ENCODE assay signal across 8 cellular contexts in the genomic region with DNA sequence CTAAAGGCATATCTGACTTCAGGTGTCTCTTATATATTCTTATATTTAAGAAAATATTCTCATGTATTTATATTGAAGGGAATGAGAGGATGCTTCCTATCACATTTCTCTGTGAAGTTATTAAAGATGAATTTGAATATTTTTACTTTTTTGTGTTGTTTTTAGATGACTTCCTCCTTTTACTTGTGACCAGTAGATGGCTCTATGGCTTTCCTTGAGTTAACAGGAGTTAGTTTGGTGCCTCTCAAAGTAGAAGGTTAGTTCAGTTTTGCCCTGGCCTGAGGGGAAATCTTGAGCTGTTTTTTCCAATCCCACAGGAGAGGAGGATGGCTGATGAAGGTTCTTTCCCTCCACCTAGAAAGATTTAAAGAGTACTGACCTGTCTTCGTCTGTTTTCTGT.
DNase-seq lines count a peak whose midpoint lies in the region; ATAC-seq and TF ChIP-seq lines count a peak whose summit lies in the region.

No MANE protein-coding gene starts in this region.

- H3K36me3 ChIP-seq in GM06990 (ENCODE audit: control insufficient read depth, insufficient read depth, low read length) (no peaks in the 10 kb centered on the region), WERI-Rb-1 (no peaks in the 10 kb centered on the region)

- H3K9me3 ChIP-seq in WERI-Rb-1 (ENCODE audit: severe bottlenecking): no peaks in the 10 kb centered on the region

- H3K4me3 ChIP-seq in GM06990 (replicated peaks; ENCODE audit: low read depth, low read length) (no peak overlapping the region), WERI-Rb-1 (ENCODE audit: low read depth, low read length) (no peak overlapping the region)

- ATAC-seq in HG03439 (IDR thresholded peaks at IDR 0.05; ENCODE audit: unreplicated experiment): no peak

- H3K27ac ChIP-seq in WERI-Rb-1: no peak overlapping the region

- H3K27me3 ChIP-seq in GM06990 (replicated peaks; ENCODE audit: control insufficient read depth, insufficient read depth, low read length) (no peaks in the 10 kb centered on the region), WERI-Rb-1 (ENCODE audit: insufficient read depth, low read depth, severe bottlenecking) (no peaks in the 10 kb centered on the region)

- no peak for DNase-seq in GM06990 (ENCODE audit: extremely low read depth, insufficient read length)
- DNase-seq in LHCN-M2 (ENCODE audit: low read depth): peak; percentile 34
- DNase-seq in WERI-Rb-1: no peak
- peak; percentile 21 to 23 for DNase-seq in lung microvascular endothelial cell (ENCODE audit: low read depth in 2 of 2)
- no peak for DNase-seq in medulla oblongata (ENCODE audit: extremely low spot score)
- DNase-seq in activated T-cell treated with anti-CD3 and anti-CD28 coated beads, Interleukin-2, amount 50 U/mL, for 1 hour: no peak
- DNase-seq in stimulated activated CD4-positive, alpha-beta T cell treated with anti-CD3 and anti-CD28 coated beads, Interleukin-4, amount 100 ng/mL, for 1 hour: no peak

- TF ChIP-seq CTCF in GM06990 (IDR thresholded peaks at IDR 0.05; ENCODE audit: insufficient read depth, low read length, poor library complexity, severe bottlenecking) (peak; percentile 44), WERI-Rb-1 (IDR thresholded peaks at IDR 0.05; ENCODE audit: low read depth, low read length) (peak; percentile 25; the same call in 1 of the 2 replicates)

Comparison
In these comparisons a context has a peak if more than half of its experiments do, and no peak if none do; other contexts are left out.
1. DNase-seq: peak in LHCN-M2 (single experiment) and lung microvascular endothelial cell (2 of 2); none in GM06990 (single experiment), WERI-Rb-1 (single experiment), medulla oblongata (single experiment), activated T-cell treated with anti-CD3 and anti-CD28 coated beads, Interleukin-2, amount 50 U/mL, for 1 hour (single experiment) and stimulated activated CD4-positive, alpha-beta T cell treated with anti-CD3 and anti-CD28 coated beads, Interleukin-4, amount 100 ng/mL, for 1 hour (single experiment).